1 cellular context compared by ENCODE assay signal in genomic region chr17:48238933-48239602, GRCh38.
TF ChIP-seq lines count a peak whose summit lies in the region.

No MANE protein-coding gene starts in this region.

TF ChIP-seq in GM12878, 131 proteins besides CTCF, POLR2A, EP300 and RAD21 (continued from another document):
- TF ChIP-seq, protein P1, sequence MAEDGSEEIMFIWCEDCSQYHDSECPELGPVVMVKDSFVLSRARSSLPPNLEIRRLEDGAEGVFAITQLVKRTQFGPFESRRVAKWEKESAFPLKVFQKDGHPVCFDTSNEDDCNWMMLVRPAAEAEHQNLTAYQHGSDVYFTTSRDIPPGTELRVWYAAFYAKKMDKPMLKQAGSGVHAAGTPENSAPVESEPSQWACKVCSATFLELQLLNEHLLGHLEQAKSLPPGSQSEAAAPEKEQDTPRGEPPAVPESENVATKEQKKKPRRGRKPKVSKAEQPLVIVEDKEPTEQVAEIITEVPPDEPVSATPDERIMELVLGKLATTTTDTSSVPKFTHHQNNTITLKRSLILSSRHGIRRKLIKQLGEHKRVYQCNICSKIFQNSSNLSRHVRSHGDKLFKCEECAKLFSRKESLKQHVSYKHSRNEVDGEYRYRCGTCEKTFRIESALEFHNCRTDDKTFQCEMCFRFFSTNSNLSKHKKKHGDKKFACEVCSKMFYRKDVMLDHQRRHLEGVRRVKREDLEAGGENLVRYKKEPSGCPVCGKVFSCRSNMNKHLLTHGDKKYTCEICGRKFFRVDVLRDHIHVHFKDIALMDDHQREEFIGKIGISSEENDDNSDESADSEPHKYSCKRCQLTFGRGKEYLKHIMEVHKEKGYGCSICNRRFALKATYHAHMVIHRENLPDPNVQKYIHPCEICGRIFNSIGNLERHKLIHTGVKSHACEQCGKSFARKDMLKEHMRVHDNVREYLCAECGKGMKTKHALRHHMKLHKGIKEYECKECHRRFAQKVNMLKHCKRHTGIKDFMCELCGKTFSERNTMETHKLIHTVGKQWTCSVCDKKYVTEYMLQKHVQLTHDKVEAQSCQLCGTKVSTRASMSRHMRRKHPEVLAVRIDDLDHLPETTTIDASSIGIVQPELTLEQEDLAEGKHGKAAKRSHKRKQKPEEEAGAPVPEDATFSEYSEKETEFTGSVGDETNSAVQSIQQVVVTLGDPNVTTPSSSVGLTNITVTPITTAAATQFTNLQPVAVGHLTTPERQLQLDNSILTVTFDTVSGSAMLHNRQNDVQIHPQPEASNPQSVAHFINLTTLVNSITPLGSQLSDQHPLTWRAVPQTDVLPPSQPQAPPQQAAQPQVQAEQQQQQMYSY (CRISPR knock-in tag; IDR thresholded peaks at IDR 0.05) = no peak
- TF ChIP-seq JUNB (IDR thresholded peaks at IDR 0.05) (peak; percentile 74), POLR2AphosphoS2 (IDR thresholded peaks at IDR 0.05; ENCODE audit: low read depth, low read length) (no peak), SKIL (IDR thresholded peaks at IDR 0.05; ENCODE audit: low read depth, poor library complexity, severe bottlenecking) (no peak), ZSCAN29 (IDR thresholded peaks at IDR 0.05) (no peak), YBX1 (IDR thresholded peaks at IDR 0.05) (no peak), IRF4 (IDR thresholded peaks at IDR 0.05; ENCODE audit: low read depth, low read length) (0 out of 2 replicates have a peak, but pooled peaks have one; percentile 9), NFIC (IDR thresholded peaks at IDR 0.05; ENCODE audit: low read depth, low read length) (peak; percentile 73; the same call in 1 of the 2 replicates), SIX5 (IDR thresholded peaks at IDR 0.05; ENCODE audit: low read depth, low read length, severe bottlenecking) (no peak), STAT3 (IDR thresholded peaks at IDR 0.05; ENCODE audit: low read depth, low read length) (no peak), MTA3 (IDR thresholded peaks at IDR 0.05; ENCODE audit: borderline replicate concordance, low read length) (no peak), STAT1 (conservative IDR thresholded peaks at IDR 0.05) (no peak), GABPA (IDR thresholded peaks at IDR 0.05; ENCODE audit: low read depth) (0 out of 2 replicates have a peak, but pooled peaks have one; percentile 36), SREBF2 (IDR thresholded peaks at IDR 0.05; ENCODE audit: low read length) (no peak), MTA2 (IDR thresholded peaks at IDR 0.05; ENCODE audit: low read depth) (0 out of 2 replicates have a peak, but pooled peaks have one; percentile 42)
- TF ChIP-seq, protein P2, sequence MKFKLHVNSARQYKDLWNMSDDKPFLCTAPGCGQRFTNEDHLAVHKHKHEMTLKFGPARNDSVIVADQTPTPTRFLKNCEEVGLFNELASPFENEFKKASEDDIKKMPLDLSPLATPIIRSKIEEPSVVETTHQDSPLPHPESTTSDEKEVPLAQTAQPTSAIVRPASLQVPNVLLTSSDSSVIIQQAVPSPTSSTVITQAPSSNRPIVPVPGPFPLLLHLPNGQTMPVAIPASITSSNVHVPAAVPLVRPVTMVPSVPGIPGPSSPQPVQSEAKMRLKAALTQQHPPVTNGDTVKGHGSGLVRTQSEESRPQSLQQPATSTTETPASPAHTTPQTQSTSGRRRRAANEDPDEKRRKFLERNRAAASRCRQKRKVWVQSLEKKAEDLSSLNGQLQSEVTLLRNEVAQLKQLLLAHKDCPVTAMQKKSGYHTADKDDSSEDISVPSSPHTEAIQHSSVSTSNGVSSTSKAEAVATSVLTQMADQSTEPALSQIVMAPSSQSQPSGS (IDR thresholded peaks at IDR 0.05; ENCODE audit: low read length) = peak; percentile 37; the same call in 1 of the 2 replicates
